1 cellular context compared by ENCODE assay signal in the genomic region with DNA sequence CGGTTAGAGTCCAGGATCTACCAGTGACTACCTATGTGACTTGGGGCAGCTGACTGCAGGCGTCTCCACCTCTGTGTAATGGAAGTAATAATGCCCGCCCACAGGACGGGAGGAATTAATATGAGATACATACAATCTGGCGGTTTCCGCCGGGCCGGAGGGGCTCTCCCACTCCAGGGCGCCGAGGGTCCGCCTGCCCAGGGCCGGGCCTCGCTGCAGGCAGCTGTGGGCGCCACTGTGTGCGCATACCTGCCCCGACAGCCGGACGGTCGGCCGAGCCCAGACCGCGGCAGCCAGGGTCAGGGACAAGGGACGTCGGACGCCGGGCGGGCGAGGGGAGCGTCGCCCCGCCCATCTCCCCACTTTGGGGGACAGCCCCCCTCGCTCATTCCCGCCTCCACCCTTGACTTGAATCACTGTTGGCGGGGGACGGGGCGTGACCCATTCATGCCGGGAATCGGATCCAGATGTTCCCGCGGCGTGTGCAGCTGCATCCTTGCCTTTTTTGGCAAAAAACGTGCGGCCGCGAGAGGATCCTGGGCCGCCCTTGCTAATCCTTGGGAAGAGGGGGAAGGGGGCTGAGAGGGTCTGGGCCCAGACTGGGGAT.
TF ChIP-seq lines count a peak whose summit lies in the region.

No MANE protein-coding gene starts in this region.

TF ChIP-seq in WTC11, 78 proteins besides CTCF, POLR2A, EP300 and RAD21 (continued from another document):
- TF ChIP-seq ATF6 (CRISPR knock-in tag; IDR thresholded peaks at IDR 0.05) (no peak), ZNF219 (CRISPR knock-in tag; IDR thresholded peaks at IDR 0.05; ENCODE audit: borderline replicate concordance) (no peak), GABPB1 (CRISPR knock-in tag; IDR thresholded peaks at IDR 0.05) (no peak), ZBTB43 (CRISPR knock-in tag; IDR thresholded peaks at IDR 0.05) (peak; percentile 41; the same call in 1 of the 2 replicates), ZNF281 (CRISPR knock-in tag; IDR thresholded peaks at IDR 0.05) (peak; percentile 22; the same call in 1 of the 2 replicates), NR3C1 (CRISPR knock-in tag; conservative IDR thresholded peaks at IDR 0.05; ENCODE audit: low read depth) (no peak), NFE2L1 (CRISPR knock-in tag; IDR thresholded peaks at IDR 0.05) (0 out of 2 replicates have a peak, but pooled peaks have one; percentile 32), FOXK1 (CRISPR knock-in tag; IDR thresholded peaks at IDR 0.05) (peak; percentile 68; the same call in 1 of the 2 replicates), ZSCAN18 (CRISPR knock-in tag; IDR thresholded peaks at IDR 0.05) (no peak), TEAD4 (CRISPR knock-in tag; IDR thresholded peaks at IDR 0.05) (no peak), PRRX2 (CRISPR knock-in tag; IDR thresholded peaks at IDR 0.05) (0 out of 2 replicates have a peak, but pooled peaks have one; percentile 50), ZNF532 (CRISPR knock-in tag; IDR thresholded peaks at IDR 0.05; ENCODE audit: borderline replicate concordance) (peak; percentile 75; the same call in 1 of the 2 replicates), ZNF317 (CRISPR knock-in tag; IDR thresholded peaks at IDR 0.05; ENCODE audit: borderline replicate concordance, low read depth) (no peak), HMGA2 (CRISPR knock-in tag; IDR thresholded peaks at IDR 0.05) (no peak), ZNF416 (CRISPR knock-in tag; IDR thresholded peaks at IDR 0.05) (peak; percentile 77), CBFB (CRISPR knock-in tag; IDR thresholded peaks at IDR 0.05; ENCODE audit: low read depth) (no peak), IRF2 (CRISPR knock-in tag; IDR thresholded peaks at IDR 0.05; ENCODE audit: borderline replicate concordance, low read depth) (no peak)
- TF ChIP-seq, protein P1, sequence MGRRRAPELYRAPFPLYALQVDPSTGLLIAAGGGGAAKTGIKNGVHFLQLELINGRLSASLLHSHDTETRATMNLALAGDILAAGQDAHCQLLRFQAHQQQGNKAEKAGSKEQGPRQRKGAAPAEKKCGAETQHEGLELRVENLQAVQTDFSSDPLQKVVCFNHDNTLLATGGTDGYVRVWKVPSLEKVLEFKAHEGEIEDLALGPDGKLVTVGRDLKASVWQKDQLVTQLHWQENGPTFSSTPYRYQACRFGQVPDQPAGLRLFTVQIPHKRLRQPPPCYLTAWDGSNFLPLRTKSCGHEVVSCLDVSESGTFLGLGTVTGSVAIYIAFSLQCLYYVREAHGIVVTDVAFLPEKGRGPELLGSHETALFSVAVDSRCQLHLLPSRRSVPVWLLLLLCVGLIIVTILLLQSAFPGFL (CRISPR knock-in tag; IDR thresholded peaks at IDR 0.05; ENCODE audit: borderline replicate concordance) = no peak
- TF ChIP-seq, protein P2, sequence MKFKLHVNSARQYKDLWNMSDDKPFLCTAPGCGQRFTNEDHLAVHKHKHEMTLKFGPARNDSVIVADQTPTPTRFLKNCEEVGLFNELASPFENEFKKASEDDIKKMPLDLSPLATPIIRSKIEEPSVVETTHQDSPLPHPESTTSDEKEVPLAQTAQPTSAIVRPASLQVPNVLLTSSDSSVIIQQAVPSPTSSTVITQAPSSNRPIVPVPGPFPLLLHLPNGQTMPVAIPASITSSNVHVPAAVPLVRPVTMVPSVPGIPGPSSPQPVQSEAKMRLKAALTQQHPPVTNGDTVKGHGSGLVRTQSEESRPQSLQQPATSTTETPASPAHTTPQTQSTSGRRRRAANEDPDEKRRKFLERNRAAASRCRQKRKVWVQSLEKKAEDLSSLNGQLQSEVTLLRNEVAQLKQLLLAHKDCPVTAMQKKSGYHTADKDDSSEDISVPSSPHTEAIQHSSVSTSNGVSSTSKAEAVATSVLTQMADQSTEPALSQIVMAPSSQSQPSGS (CRISPR knock-in tag; IDR thresholded peaks at IDR 0.05; ENCODE audit: borderline replicate concordance, low read depth) = no peak
